In the genomic region with DNA sequence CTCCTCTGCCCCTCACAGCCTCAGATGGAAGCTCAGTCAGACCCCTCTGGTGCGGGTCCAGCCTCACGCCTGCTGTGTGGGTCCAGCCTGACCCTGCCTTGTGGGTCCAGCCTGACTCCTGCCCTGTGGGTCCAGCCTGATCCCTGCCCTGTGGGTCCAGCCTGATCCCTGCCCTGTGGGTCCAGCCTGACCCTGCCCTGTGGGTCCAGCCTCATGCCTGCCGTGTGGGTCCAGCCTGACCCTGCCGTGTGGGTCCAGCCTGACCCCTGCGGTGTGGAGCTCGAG, we compare ENCODE assay signal across 16 cellular contexts.
"Had no signal": no experiment of that assay in that cellular context is flagged by ENCODE, and none has a peak within 500 bp of the region (broad histone marks: within the 10 kb centered on the region; RNA-seq: fewer than 3 reads in every experiment).

No MANE protein-coding gene starts in this region.

- H3K9me3 ChIP-seq: ovary, transverse colon had no signal

- H3K36me3 Mint-ChIP-seq: activated naive CD8-positive, alpha-beta T cell treated with anti-CD3 and anti-CD28 coated beads for 36 hours; naive B cell had no signal

- H3K36me3 ChIP-seq: ovary, transverse colon, WERI-Rb-1 had no signal

- H3K4me3 Mint-ChIP-seq: activated naive CD8-positive, alpha-beta T cell treated with anti-CD3 and anti-CD28 coated beads for 36 hours; dendritic cell treated with granulocyte-macrophage colony-stimulating factor and Interleukin-4, amounts not matched to agents 40 ng/mL and 50 ng/mL, for 4 days; naive B cell; neural crest cell had no signal

- DNase-seq: activated CD4-positive, alpha-beta T cell treated with anti-CD3 and anti-CD28 coated beads for 1 hour; activated naive CD4-positive, alpha-beta T cell; activated naive CD8-positive, alpha-beta T cell treated with anti-CD3 and anti-CD28 coated beads for 36 hours; amniotic stem cell; effector memory CD4-positive, alpha-beta T cell; left colon; mammary epithelial cell; midbrain; naive B cell; ovary; stimulated activated naive CD4-positive, alpha-beta T cell treated with Interleukin-2 at 50 U/mL for 16 hours; substantia nigra; transverse colon; WERI-Rb-1 had no signal

- H3K4me1 Mint-ChIP-seq: activated naive CD8-positive, alpha-beta T cell treated with anti-CD3 and anti-CD28 coated beads for 36 hours; neural crest cell had no signal

- H3K4me1 ChIP-seq: transverse colon had no signal

- H3K4me3 ChIP-seq: ovary, transverse colon had no signal

- H3K9me3 Mint-ChIP-seq: activated naive CD8-positive, alpha-beta T cell treated with anti-CD3 and anti-CD28 coated beads for 36 hours; dendritic cell treated with granulocyte-macrophage colony-stimulating factor and Interleukin-4, amounts not matched to agents 40 ng/mL and 50 ng/mL, for 4 days; neural crest cell had no signal

- H3K27me3 ChIP-seq: ovary had no signal

- ATAC-seq: left colon had no signal

- H3K27ac ChIP-seq: ovary, transverse colon, WERI-Rb-1 had no signal

- H3K27ac Mint-ChIP-seq: activated naive CD8-positive, alpha-beta T cell treated with anti-CD3 and anti-CD28 coated beads for 36 hours; dendritic cell treated with granulocyte-macrophage colony-stimulating factor and Interleukin-4, amounts not matched to agents 40 ng/mL and 50 ng/mL, for 4 days; naive B cell had no signal
